Comparison of ENCODE assay signal across 24 cellular contexts in genomic region chr7:159151231-159151630, GRCh38. TPM values are rescaled to one million over a fixed set of nuclear protein-coding genes. Genes with fewer than 3 reads are reported as not detected.
DNase-seq lines count a peak whose midpoint lies in the region; ATAC-seq lines count a peak whose summit lies in the region.
"Had no signal": no experiment of that assay in that cellular context is flagged by ENCODE, and none has a peak within 500 bp of the region (broad histone marks: within the 10 kb centered on the region; RNA-seq: fewer than 3 reads in every experiment).

No MANE protein-coding gene starts in this region.

- no peaks in the 10 kb centered on the region for H3K9me3 ChIP-seq in neuronal stem cell (replicated peaks in 1 of 2; ENCODE audit: control insufficient read depth in 2 of 2, insufficient read depth in 1 of 2, low read depth in 1 of 2, low read length in 2 of 2)
- H3K9me3 ChIP-seq: BE2C, BLaER1 had no signal

- no peak overlapping the region for H4K91ac ChIP-seq in neuronal stem cell (ENCODE audit: low read depth, low read length, poor library complexity)

- H3K36me3 ChIP-seq in H7 (replicated peaks; ENCODE audit: control insufficient read depth, insufficient read depth, low read length) (no peaks in the 10 kb centered on the region), neuronal stem cell (replicated peaks in 1 of 2; ENCODE audit: control insufficient read depth in 2 of 2, insufficient read depth in 2 of 2, low read length in 2 of 2) (no peaks in the 10 kb centered on the region)
- H3K36me3 ChIP-seq: BE2C, BLaER1 had no signal

- peaks cover 1% of the 10 kb centered on the region; the same call in 1 of the 2 replicates for H3K27me3 ChIP-seq in H7 (ENCODE audit: control insufficient read depth, insufficient read depth, low read length)
- H3K27me3 ChIP-seq in neuronal stem cell (ENCODE audit: control insufficient read depth in 3 of 3, insufficient read depth in 3 of 3, low read depth in 1 of 3, low read length in 3 of 3) = peaks cover 0 to 52% (median 0%) of the 10 kb centered on the region in 3 experiments

- H2BK15ac ChIP-seq in neuronal stem cell (ENCODE audit: low read length) = no peak overlapping the region

- no peaks in the 10 kb centered on the region for H3K79me1 ChIP-seq in neuronal stem cell (ENCODE audit: low read depth, low read length)

- no peak overlapping the region for H3K18ac ChIP-seq in neuronal stem cell (ENCODE audit: low read length)

- no peak overlapping the region for H2BK120ac ChIP-seq in neuronal stem cell (ENCODE audit: low read depth, low read length)

- H3K9ac ChIP-seq in neuronal stem cell (ENCODE audit: low read depth, low read length, poor library complexity) = no peak overlapping the region
- H3K9ac ChIP-seq: BLaER1 had no signal

- DNase-seq in H7 = peak; percentile 14
- DNase-seq in islet precursor cell = peak; percentile 62
- DNase-seq in neuronal stem cell (ENCODE audit: low spot score) = no peak
- peak; percentile 36 for DNase-seq in ureter (ENCODE audit: low spot score)
- DNase-seq in NCI-H446 treated with DMSO at 0.1 percent for 48 hours (lab: John Stamatoyannopoulos, UW) = no peak
- DNase-seq in substantia nigra (lab: John Stamatoyannopoulos, UW) = no peak
- DNase-seq in activated CD4-positive, alpha-beta T cell treated with anti-CD3 and anti-CD28 coated beads, Interleukin-2, amount 50 U/mL, for 1 hour = no peak
- DNase-seq: 8988T; ACHN; BE2C; C1 segment of cervical spinal cord; CD4-positive, alpha-beta memory T cell; CD4-positive, CD25-positive, alpha-beta regulatory T cell; CD8-positive, alpha-beta memory T cell; COR-L47; DMS79 treated with DMSO at 0.1 percent for 48 hours; GDM1 had no signal

- H3K4me3 ChIP-seq in H7 (ENCODE audit: insufficient read depth, low read depth, low read length) (no peak overlapping the region), neuronal stem cell (ENCODE audit: low read length in 2 of 2) (no peak overlapping the region)
- H3K4me3 ChIP-seq: BLaER1, GM12878 had no signal

- no peak overlapping the region for H2AK5ac ChIP-seq in neuronal stem cell (ENCODE audit: low read depth, low read length)

- no peak for ATAC-seq in GM19035 (IDR thresholded peaks at IDR 0.05; ENCODE audit: unreplicated experiment)
- ATAC-seq: GM12878 had no signal

- H3K4ac ChIP-seq in neuronal stem cell (ENCODE audit: low read length) = no peak overlapping the region

- H2BK12ac ChIP-seq in neuronal stem cell (ENCODE audit: low read length) = no peak overlapping the region

- H2AFZ ChIP-seq in neuronal stem cell (ENCODE audit: low read length) = no peak overlapping the region

- H4K8ac ChIP-seq in neuronal stem cell (ENCODE audit: low read depth, low read length) = no peak overlapping the region

- no peak overlapping the region for H3K4me2 ChIP-seq in neuronal stem cell (ENCODE audit: insufficient read depth, low read length, poor library complexity, severe bottlenecking)

- H3K14ac ChIP-seq in neuronal stem cell (ENCODE audit: low read length) = no peak overlapping the region

- no CpG with 5 or more reads among the region's 8 CpGs for WGBS in neuronal stem cell (ENCODE audit: extremely low coverage in 2 of 2, insufficient read length in 2 of 2, insufficient replicate concordance in 1 of 2), 2 donors

- peaks cover 0 to 3% of the 10 kb centered on the region in 2 donors for H3K4me1 ChIP-seq in neuronal stem cell (ENCODE audit: control insufficient read depth in 2 of 2, insufficient read depth in 1 of 2, low read depth in 1 of 2, low read length in 2 of 2)
- H3K4me1 ChIP-seq: BE2C had no signal

- peak overlapping the region; percentile 25 for H3K23ac ChIP-seq in neuronal stem cell (ENCODE audit: low read depth, low read length, poor library complexity)

- no peak overlapping the region for H2BK5ac ChIP-seq in neuronal stem cell (ENCODE audit: low read length)

- H3K27ac ChIP-seq in neuronal stem cell (replicated peaks; ENCODE audit: low read length) (no peak overlapping the region), substantia nigra (ENCODE audit: low read depth, low read length, poor library complexity, severe bottlenecking) (no peak overlapping the region)
- H3K27ac ChIP-seq: BLaER1 had no signal

RNA-seq across cellular contexts. Expression of gene VIPR2, which starts 6.6 kb away (rescaled TPM):
- 2.5 and 3.5 TPM in 2 replicates for total RNA-seq in H7 (2014; rRNA removed; shearing (Covaris generic))
- polyA plus RNA-seq in neuronal stem cell (2013, experiment 1 of 2) = 2.8 TPM
- polyA plus RNA-seq in neuronal stem cell (2013, experiment 2 of 2) = 2.6 TPM
- 4.8 TPM for total RNA-seq in ureter
- total RNA-seq: A673; CD4-positive, CD25-positive, alpha-beta regulatory T cell; G401; GM12878 had no signal
- polyA plus RNA-seq: AG04450; CD14-positive monocyte; CD4-positive, CD25-positive, alpha-beta regulatory T cell; GM12878 had no signal

Comparison
In these comparisons a context has a peak if more than half of its experiments do, and no peak if none do; other contexts are left out.
1. DNase-seq: peak in H7 (single experiment), islet precursor cell (single experiment) and ureter (single experiment); none in neuronal stem cell (single experiment), NCI-H446 treated with DMSO at 0.1 percent for 48 hours (single experiment), substantia nigra (0 of 49) and activated CD4-positive, alpha-beta T cell treated with anti-CD3 and anti-CD28 coated beads, Interleukin-2, amount 50 U/mL, for 1 hour (single experiment).